27 cellular contexts compared by ENCODE assay signal in genomic region chrY:13492408-13492807, GRCh38. TPM values are rescaled to one million over a fixed set of nuclear protein-coding genes. Genes with fewer than 3 reads are reported as not detected.
DNase-seq lines count a peak whose midpoint lies in the region; ATAC-seq and FAIRE-seq lines count a peak whose summit lies in the region.
"Had no signal": no experiment of that assay in that cellular context is flagged by ENCODE, and none has a peak within 500 bp of the region (broad histone marks: within the 10 kb centered on the region; RNA-seq: fewer than 3 reads in every experiment).

No MANE protein-coding gene starts in this region.

- no peaks in the 10 kb centered on the region for H3K36me3 ChIP-seq in mesenchymal stem cell (ENCODE audit: control insufficient read depth in 1 of 2, insufficient read depth in 2 of 2, low read depth in 1 of 2, low read length in 2 of 2)
- H3K36me3 ChIP-seq: BE2C, BLaER1 had no signal

- WGBS in mesenchymal stem cell = no CpG with 5 or more reads among the region's 2 CpGs

- H3K4me2 ChIP-seq in mesenchymal stem cell (ENCODE audit: low read length, poor library complexity, severe bottlenecking) = no peak overlapping the region
- H3K4me2 ChIP-seq: BLaER1 had no signal

- H3K9ac ChIP-seq in mesenchymal stem cell (ENCODE audit: low read length) = no peak overlapping the region
- H3K9ac ChIP-seq: BLaER1 had no signal

- ATAC-seq in HG03354 (IDR thresholded peaks at IDR 0.05; ENCODE audit: poor library complexity, severe bottlenecking, unreplicated experiment) (no peak), HG02973 (IDR thresholded peaks at IDR 0.05; ENCODE audit: unreplicated experiment) (no peak)
- ATAC-seq: GM12878 had no signal

- peaks cover 6% of the 10 kb centered on the region for H3K4me1 ChIP-seq in mesenchymal stem cell (ENCODE audit: control insufficient read depth, insufficient read depth, low read depth, low read length)
- H3K4me1 ChIP-seq: BE2C, BLaER1 had no signal

- H2BK120ac ChIP-seq in mesenchymal stem cell (ENCODE audit: low read depth, low read length) = no peak overlapping the region

- DNase-seq in GM18507 (ENCODE audit: extremely low spot score, insufficient read length, low read depth) (no peak), epithelial cell of prostate (ENCODE audit: low read depth, low spot score) (no peak), mesenchymal stem cell (no peak), posterior vena cava (ENCODE audit: low spot score) (no peak)
- DNase-seq: 8988T; ACHN; BE2C; C1 segment of cervical spinal cord; CD4-positive, alpha-beta memory T cell; CD4-positive, CD25-positive, alpha-beta regulatory T cell; CD8-positive, alpha-beta memory T cell; COR-L47; DMS 273 treated with DMSO at 0.1 percent for 48 hours; DMS153; DMS53; DMS79; DND-41; EL; GDM1 had no signal

- H3K18ac ChIP-seq in mesenchymal stem cell (ENCODE audit: low read depth in 1 of 2, low read length in 2 of 2) = no peak overlapping the region

- H3K27me3 ChIP-seq in mesenchymal stem cell (ENCODE audit: control insufficient read depth in 1 of 2, insufficient read depth in 1 of 2, low read length in 2 of 2) = no peaks in the 10 kb centered on the region
- H3K27me3 ChIP-seq: BE2C, BLaER1 had no signal

- no peaks in the 10 kb centered on the region for H3K79me1 ChIP-seq in mesenchymal stem cell (replicated peaks; ENCODE audit: low read length, poor library complexity, severe bottlenecking)

- H3K9me3 ChIP-seq in mesenchymal stem cell (ENCODE audit: control insufficient read depth, low read length) = no peaks in the 10 kb centered on the region
- H3K9me3 ChIP-seq: BE2C, BLaER1 had no signal

- no peak overlapping the region for H3K23ac ChIP-seq in mesenchymal stem cell (ENCODE audit: low read length in 2 of 2)

- no peak overlapping the region for H4K8ac ChIP-seq in mesenchymal stem cell (ENCODE audit: low read length)

- H2AK5ac ChIP-seq in mesenchymal stem cell (ENCODE audit: low read length, severe bottlenecking) = no peak overlapping the region

- H3K14ac ChIP-seq in mesenchymal stem cell (ENCODE audit: low read length in 2 of 2) = no peak overlapping the region

- no peak overlapping the region for H4K91ac ChIP-seq in mesenchymal stem cell (ENCODE audit: low read length)

- peak overlapping the region; percentile 85 for H3K27ac ChIP-seq in epithelial cell of prostate
- H3K27ac ChIP-seq in mesenchymal stem cell (ENCODE audit: low read length, poor library complexity, severe bottlenecking) = peak overlapping the region; percentile 62
- H3K27ac ChIP-seq: BLaER1 had no signal

- H2BK5ac ChIP-seq in mesenchymal stem cell (ENCODE audit: low read depth, low read length, poor library complexity, severe bottlenecking) = no peak overlapping the region

- no peak overlapping the region for H2BK12ac ChIP-seq in mesenchymal stem cell (ENCODE audit: low read length in 2 of 2)

- no peak overlapping the region for H2AFZ ChIP-seq in mesenchymal stem cell (ENCODE audit: low read depth, low read length)

- intact Hi-C loops in posterior vena cava (cut with DNase I) = no loop called here

- FAIRE-seq in GM18507 (lab: Jason Lieb, UNC) = peak; percentile 31
- FAIRE-seq: A204.1, GM12878 had no signal

- H3K4me3 ChIP-seq in mesenchymal stem cell (ENCODE audit: insufficient read depth in 1 of 2, low read depth in 1 of 2, low read length in 2 of 2) = no peak overlapping the region
- H3K4me3 ChIP-seq: BLaER1, GM12878 had no signal

- H2BK15ac ChIP-seq in mesenchymal stem cell (ENCODE audit: low read depth, poor library complexity, severe bottlenecking) = no peak overlapping the region

- no peak overlapping the region for H3K4ac ChIP-seq in mesenchymal stem cell (ENCODE audit: low read depth in 1 of 2, low read length in 2 of 2)

RNA-seq across cellular contexts. Expression of gene UTY, which starts 12.6 kb away (rescaled TPM):
- polyA plus RNA-seq in mesenchymal stem cell (2013, experiment 1 of 2) = 5.0 TPM
- 4.8 TPM for polyA plus RNA-seq in mesenchymal stem cell (2013, experiment 2 of 2)
- total RNA-seq in posterior vena cava = not detected
- total RNA-seq: A673; CD4-positive, CD25-positive, alpha-beta regulatory T cell; Daoy had no signal
- polyA plus RNA-seq: CD14-positive monocyte; CD4-positive, alpha-beta memory T cell; CD8-positive, alpha-beta memory T cell; GM12878 had no signal
